14 cellular contexts compared by ENCODE assay signal in the genomic region with DNA sequence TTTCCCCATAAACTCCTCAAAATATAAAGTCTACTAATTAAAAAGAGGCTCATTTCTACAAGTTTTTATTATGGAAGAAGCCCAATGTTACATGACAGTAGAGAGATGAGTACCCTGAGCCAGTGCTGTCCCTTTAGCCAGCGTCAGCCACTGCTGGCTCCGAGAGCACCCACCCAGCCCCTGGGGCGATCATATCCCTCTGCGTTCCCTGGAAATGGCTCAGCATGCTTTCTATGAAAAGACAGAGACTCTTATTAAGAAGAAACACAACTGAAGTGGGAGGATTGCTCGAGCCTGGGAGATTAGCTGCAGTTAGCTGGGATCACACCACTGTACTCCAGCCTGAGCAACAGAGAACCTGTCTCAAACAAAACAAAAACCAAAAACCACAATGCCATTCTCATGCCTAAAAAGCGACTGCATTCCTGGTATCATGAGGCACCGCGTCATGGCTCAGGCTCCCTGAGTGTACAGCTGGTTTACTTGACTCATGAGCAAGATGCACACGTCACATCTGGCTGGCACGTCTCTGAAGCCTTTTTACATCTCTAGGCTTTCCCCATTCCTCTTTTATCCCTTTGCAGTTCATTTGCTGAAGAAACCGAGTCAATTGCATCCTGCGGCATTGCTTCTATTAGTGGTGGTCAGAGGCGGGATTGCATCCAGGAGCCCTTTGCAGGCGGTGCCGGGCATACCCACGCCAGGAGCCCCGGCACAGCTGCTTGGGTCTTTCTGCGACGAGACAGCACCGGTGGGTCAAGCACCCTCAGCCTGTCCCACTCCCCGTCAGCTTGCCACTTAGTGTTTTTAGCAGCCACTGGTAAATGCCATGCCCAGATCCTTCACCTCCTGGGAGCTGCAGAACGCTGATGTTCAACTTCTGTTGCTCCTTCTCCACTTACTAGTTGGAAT.
DNase-seq lines count a peak whose midpoint lies in the region; TF ChIP-seq lines count a peak whose summit lies in the region.
"Had no signal": no experiment of that assay in that cellular context is flagged by ENCODE, and none has a peak within 500 bp of the region (broad histone marks: within the 10 kb centered on the region; RNA-seq: fewer than 3 reads in every experiment).

No MANE protein-coding gene starts in this region.

- TF ChIP-seq CTCF in HFF-Myc (IDR thresholded peaks at IDR 0.05; ENCODE audit: low read depth, low read length, missing control alignments), result no peak
- TF ChIP-seq CTCF in hepatocyte (IDR thresholded peaks at IDR 0.05; ENCODE audit: poor library complexity), result no peak

- no peaks in the 10 kb centered on the region for H3K9me2 ChIP-seq in hepatocyte (replicated peaks; ENCODE audit: insufficient read depth)

- H2AFZ ChIP-seq in hepatocyte, result no peak overlapping the region
- H2AFZ ChIP-seq: PC-9 had no signal

- H3K79me2 ChIP-seq in hepatocyte, result no peaks in the 10 kb centered on the region

- H3K4me3 ChIP-seq in HFF-Myc (replicated peaks; ENCODE audit: low read depth, low read length) (no peak overlapping the region), hepatocyte (no peak overlapping the region)
- H3K4me3 ChIP-seq: PC-9, thoracic aorta had no signal

- H3K27me3 ChIP-seq in hepatocyte, result no peaks in the 10 kb centered on the region

- no peaks in the 10 kb centered on the region for H4K20me1 ChIP-seq in hepatocyte (ENCODE audit: insufficient read depth, poor library complexity, severe bottlenecking)

- WGBS in hepatocyte (ENCODE audit: low lambda C conversion rate, missing lambda C conversion rate), result 88% methylated on average over 22 of the region's 22 CpGs

- H3K4me2 ChIP-seq in hepatocyte, result no peak overlapping the region
- H3K4me2 ChIP-seq: PC-9 had no signal

- H3K27ac ChIP-seq in hepatocyte, result no peak overlapping the region
- H3K27ac ChIP-seq: neutrophil, PC-9, thoracic aorta had no signal

- no peaks in the 10 kb centered on the region for H3K9me3 ChIP-seq in hepatocyte (ENCODE audit: low read depth)

- no peaks in the 10 kb centered on the region for H3K36me3 ChIP-seq in hepatocyte (replicated peaks; ENCODE audit: insufficient read depth, low read depth)
- H3K36me3 ChIP-seq: neutrophil, thoracic aorta had no signal

- H3K4me1 ChIP-seq in hepatocyte (ENCODE audit: insufficient read depth), result no peaks in the 10 kb centered on the region

- DNase-seq in AG08395 (ENCODE audit: low spot score) (peak; percentile 95), HFF-Myc (ENCODE audit: extremely low read depth, low read depth) (peak; percentile 7), amniotic epithelial cell (ENCODE audit: low read depth) (peak; percentile 22), iris pigment epithelial cell (ENCODE audit: low read depth) (peak; percentile 4), hepatocyte (ENCODE audit: low spot score) (no peak), C1 segment of cervical spinal cord (lab: John Stamatoyannopoulos, UW) (no peak), SKM-1 treated with dmso at 0.1 percent for 144 hours (lab: John Stamatoyannopoulos, UW; ENCODE audit: unreplicated experiment) (no peak)
- no peak for DNase-seq in stimulated activated CD4-positive, alpha-beta T cell treated with anti-CD3 and anti-CD28 coated beads, Interleukin-4, amount 100 ng/mL, for 1 hour
- DNase-seq: activated CD4-positive, CD25-positive, alpha-beta regulatory T cell treated with anti-CD3 and anti-CD28 coated beads, Interleukin-2, amount 50 U/mL, for 72 hours; activated effector memory CD4-positive, alpha-beta T cell treated with Interleukin-2 at 50 U/mL for 16 hours; CD4-positive, CD25-positive, alpha-beta regulatory T cell had no signal

Comparison
In these comparisons a context has a peak if more than half of its experiments do, and no peak if none do; other contexts are left out.
1. DNase-seq: peak in AG08395 (single experiment), HFF-Myc (single experiment), amniotic epithelial cell (single experiment) and iris pigment epithelial cell (single experiment); none in stimulated activated CD4-positive, alpha-beta T cell treated with anti-CD3 and anti-CD28 coated beads, Interleukin-4, amount 100 ng/mL, for 1 hour (single experiment), hepatocyte (single experiment), C1 segment of cervical spinal cord (0 of 14) and SKM-1 treated with dmso at 0.1 percent for 144 hours (single experiment).